ENCODE assay signal across 1 cellular context in the genomic region with DNA sequence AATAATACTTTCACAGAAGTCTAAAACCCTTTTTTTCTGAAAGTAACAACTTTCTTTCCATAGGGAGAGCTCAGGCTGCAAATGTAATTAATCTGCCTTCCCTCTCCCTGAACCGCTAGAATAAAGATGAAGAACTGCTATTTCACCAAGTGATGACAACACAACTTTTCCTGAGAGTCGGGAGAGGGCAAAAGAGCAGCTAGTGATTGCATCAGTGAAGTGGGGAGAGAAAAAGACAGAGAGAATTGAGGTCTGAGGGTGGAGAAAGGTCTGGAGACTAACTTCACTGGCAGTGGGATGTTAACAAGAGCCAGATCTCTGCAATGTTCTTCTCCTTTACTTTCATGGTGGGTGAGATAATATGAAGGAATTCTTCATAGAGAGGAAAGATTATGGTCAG.
TF ChIP-seq lines count a peak whose summit lies in the region.

No MANE protein-coding gene starts in this region.

TF ChIP-seq in GM23338, 12 proteins besides CTCF, POLR2A, EP300 and RAD21 (continued from another document):
- TF ChIP-seq, protein P1, sequence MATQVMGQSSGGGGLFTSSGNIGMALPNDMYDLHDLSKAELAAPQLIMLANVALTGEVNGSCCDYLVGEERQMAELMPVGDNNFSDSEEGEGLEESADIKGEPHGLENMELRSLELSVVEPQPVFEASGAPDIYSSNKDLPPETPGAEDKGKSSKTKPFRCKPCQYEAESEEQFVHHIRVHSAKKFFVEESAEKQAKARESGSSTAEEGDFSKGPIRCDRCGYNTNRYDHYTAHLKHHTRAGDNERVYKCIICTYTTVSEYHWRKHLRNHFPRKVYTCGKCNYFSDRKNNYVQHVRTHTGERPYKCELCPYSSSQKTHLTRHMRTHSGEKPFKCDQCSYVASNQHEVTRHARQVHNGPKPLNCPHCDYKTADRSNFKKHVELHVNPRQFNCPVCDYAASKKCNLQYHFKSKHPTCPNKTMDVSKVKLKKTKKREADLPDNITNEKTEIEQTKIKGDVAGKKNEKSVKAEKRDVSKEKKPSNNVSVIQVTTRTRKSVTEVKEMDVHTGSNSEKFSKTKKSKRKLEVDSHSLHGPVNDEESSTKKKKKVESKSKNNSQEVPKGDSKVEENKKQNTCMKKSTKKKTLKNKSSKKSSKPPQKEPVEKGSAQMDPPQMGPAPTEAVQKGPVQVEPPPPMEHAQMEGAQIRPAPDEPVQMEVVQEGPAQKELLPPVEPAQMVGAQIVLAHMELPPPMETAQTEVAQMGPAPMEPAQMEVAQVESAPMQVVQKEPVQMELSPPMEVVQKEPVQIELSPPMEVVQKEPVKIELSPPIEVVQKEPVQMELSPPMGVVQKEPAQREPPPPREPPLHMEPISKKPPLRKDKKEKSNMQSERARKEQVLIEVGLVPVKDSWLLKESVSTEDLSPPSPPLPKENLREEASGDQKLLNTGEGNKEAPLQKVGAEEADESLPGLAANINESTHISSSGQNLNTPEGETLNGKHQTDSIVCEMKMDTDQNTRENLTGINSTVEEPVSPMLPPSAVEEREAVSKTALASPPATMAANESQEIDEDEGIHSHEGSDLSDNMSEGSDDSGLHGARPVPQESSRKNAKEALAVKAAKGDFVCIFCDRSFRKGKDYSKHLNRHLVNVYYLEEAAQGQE (IDR thresholded peaks at IDR 0.05; ENCODE audit: unreplicated experiment), result no peak
- no peak for TF ChIP-seq NANOG (IDR thresholded peaks at IDR 0.05; ENCODE audit: borderline replicate concordance)
- TF ChIP-seq POLR2AphosphoS5 (IDR thresholded peaks at IDR 0.05; ENCODE audit: low read depth), result no peak
- no peak for TF ChIP-seq ZNF331 (CRISPR knock-in tag; IDR thresholded peaks at IDR 0.05; ENCODE audit: low read depth)
- TF ChIP-seq, protein P2, sequence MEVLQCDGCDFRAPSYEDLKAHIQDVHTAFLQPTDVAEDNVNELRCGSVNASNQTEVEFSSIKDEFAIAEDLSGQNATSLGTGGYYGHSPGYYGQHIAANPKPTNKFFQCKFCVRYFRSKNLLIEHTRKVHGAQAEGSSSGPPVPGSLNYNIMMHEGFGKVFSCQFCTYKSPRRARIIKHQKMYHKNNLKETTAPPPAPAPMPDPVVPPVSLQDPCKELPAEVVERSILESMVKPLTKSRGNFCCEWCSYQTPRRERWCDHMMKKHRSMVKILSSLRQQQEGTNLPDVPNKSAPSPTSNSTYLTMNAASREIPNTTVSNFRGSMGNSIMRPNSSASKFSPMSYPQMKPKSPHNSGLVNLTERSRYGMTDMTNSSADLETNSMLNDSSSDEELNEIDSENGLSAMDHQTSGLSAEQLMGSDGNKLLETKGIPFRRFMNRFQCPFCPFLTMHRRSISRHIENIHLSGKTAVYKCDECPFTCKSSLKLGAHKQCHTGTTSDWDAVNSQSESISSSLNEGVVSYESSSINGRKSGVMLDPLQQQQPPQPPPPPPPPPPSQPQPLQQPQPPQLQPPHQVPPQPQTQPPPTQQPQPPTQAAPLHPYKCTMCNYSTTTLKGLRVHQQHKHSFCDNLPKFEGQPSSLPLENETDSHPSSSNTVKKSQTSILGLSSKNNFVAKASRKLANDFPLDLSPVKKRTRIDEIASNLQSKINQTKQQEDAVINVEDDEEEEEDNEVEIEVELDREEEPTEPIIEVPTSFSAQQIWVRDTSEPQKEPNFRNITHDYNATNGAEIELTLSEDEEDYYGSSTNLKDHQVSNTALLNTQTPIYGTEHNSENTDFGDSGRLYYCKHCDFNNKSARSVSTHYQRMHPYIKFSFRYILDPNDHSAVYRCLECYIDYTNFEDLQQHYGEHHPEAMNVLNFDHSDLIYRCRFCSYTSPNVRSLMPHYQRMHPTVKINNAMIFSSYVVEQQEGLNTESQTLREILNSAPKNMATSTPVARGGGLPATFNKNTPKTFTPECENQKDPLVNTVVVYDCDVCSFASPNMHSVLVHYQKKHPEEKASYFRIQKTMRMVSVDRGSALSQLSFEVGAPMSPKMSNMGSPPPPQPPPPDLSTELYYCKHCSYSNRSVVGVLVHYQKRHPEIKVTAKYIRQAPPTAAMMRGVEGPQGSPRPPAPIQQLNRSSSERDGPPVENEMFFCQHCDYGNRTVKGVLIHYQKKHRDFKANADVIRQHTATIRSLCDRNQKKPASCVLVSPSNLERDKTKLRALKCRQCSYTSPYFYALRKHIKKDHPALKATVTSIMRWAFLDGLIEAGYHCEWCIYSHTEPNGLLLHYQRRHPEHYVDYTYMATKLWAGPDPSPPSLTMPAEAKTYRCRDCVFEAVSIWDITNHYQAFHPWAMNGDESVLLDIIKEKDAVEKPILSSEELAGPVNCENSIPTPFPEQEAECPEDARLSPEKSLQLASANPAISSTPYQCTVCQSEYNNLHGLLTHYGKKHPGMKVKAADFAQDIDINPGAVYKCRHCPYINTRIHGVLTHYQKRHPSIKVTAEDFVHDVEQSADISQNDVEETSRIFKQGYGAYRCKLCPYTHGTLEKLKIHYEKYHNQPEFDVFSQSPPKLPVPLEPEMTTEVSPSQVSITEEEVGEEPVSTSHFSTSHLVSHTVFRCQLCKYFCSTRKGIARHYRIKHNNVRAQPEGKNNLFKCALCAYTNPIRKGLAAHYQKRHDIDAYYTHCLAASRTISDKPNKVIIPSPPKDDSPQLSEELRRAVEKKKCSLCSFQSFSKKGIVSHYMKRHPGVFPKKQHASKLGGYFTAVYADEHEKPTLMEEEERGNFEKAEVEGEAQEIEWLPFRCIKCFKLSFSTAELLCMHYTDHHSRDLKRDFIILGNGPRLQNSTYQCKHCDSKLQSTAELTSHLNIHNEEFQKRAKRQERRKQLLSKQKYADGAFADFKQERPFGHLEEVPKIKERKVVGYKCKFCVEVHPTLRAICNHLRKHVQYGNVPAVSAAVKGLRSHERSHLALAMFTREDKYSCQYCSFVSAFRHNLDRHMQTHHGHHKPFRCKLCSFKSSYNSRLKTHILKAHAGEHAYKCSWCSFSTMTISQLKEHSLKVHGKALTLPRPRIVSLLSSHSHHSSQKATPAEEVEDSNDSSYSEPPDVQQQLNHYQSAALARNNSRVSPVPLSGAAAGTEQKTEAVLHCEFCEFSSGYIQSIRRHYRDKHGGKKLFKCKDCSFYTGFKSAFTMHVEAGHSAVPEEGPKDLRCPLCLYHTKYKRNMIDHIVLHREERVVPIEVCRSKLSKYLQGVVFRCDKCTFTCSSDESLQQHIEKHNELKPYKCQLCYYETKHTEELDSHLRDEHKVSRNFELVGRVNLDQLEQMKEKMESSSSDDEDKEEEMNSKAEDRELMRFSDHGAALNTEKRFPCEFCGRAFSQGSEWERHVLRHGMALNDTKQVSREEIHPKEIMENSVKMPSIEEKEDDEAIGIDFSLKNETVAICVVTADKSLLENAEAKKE (CRISPR knock-in tag; IDR thresholded peaks at IDR 0.05), result no peak
TF ChIP-seq in GM23338: peak in this region for 0.
